1 cellular context compared by ENCODE assay signal in the genomic region with DNA sequence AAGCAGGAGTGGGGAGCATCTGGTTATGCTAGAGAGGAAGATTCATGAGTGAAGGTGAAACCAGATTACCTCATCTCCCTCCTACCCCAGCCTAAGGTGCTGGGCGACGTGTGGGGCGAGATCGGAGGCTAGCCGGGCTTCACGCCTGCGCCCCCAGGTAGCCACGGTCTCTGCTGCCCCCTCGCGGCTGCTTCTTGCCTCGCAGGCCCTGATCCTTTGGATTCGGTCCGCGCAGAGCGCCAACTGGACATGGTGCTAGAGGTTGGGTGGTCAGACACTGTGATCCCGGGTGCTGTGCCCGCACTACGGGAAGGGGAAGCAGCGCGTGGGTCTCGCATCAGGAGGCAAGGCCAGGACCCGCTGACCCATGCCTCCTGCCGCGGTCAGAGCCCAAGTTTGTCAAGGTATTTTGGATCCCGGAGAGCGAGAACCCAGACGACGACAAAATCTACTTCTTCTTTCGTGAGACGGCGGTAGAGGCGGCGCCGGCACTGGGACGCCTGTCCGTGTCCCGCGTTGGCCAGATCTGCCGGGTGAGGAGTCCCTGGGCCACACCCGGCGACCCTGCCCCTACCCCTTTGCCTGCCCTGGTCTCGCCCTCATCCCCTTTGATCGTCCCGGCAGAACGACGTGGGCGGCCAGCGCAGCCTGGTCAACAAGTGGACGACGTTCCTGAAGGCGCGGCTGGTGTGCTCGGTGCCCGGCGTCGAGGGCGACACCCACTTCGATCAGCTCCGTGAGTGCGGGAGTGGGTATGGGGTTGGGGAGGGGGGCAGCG.
A peak's percentile ranks its signal among the peaks of the same experiment; 100 is the strongest.
TF ChIP-seq lines count a peak whose summit lies in the region.

No MANE protein-coding gene starts in this region.

TF ChIP-seq in HepG2, 621 proteins besides CTCF, POLR2A, EP300 and RAD21 (continued from another document and continues in another):
- TF ChIP-seq, protein P1, sequence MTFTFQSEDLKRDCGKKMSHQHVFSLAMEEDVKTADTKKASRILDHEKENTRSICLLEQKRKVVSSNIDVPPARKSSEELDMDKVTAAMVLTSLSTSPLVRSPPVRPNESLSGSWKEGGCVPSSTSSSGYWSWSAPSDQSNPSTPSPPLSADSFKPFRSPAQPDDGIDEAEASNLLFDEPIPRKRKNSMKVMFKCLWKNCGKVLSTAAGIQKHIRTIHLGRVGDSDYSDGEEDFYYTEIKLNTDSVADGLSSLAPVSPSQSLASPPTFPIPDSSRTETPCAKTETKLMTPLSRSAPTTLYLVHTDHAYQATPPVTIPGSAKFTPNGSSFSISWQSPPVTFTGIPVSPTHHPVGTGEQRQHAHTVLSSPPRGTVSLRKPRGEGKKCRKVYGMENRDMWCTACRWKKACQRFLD (CRISPR knock-in tag; IDR thresholded peaks at IDR 0.05; ENCODE audit: borderline replicate concordance), result no peak
- TF ChIP-seq NCOA5 (CRISPR knock-in tag; IDR thresholded peaks at IDR 0.05) (no peak), ZNF788 (CRISPR knock-in tag; IDR thresholded peaks at IDR 0.05; ENCODE audit: borderline replicate concordance) (peak; percentile 58; the same call in 1 of the 2 replicates), POLR2AphosphoS5 (IDR thresholded peaks at IDR 0.05; ENCODE audit: low read depth, low read length) (0 out of 2 replicates have a peak, but pooled peaks have one; percentile 37), NCOA1 (CRISPR knock-in tag; IDR thresholded peaks at IDR 0.05) (no peak), SP4 (CRISPR knock-in tag; IDR thresholded peaks at IDR 0.05) (0 out of 2 replicates have a peak, but pooled peaks have one; percentile 27), ARNT2 (CRISPR knock-in tag; IDR thresholded peaks at IDR 0.05; ENCODE audit: low read depth) (peak; percentile 78), NCOR1 (IDR thresholded peaks at IDR 0.05; ENCODE audit: borderline replicate concordance, low read length) (no peak), ZNF44 (CRISPR knock-in tag; IDR thresholded peaks at IDR 0.05) (no peak), ZMYM2 (CRISPR knock-in tag; IDR thresholded peaks at IDR 0.05) (no peak), RFXAP (CRISPR knock-in tag; IDR thresholded peaks at IDR 0.05; ENCODE audit: borderline replicate concordance) (no peak), CHCHD3 (CRISPR knock-in tag; IDR thresholded peaks at IDR 0.05) (peak; percentile 18; the same call in 1 of the 2 replicates), ZKSCAN8 (CRISPR knock-in tag; IDR thresholded peaks at IDR 0.05; ENCODE audit: borderline replicate concordance) (0 out of 2 replicates have a peak, but pooled peaks have one; percentile 46), FOXO1 (CRISPR knock-in tag; IDR thresholded peaks at IDR 0.05) (peak; percentile 53), ZNF768 (CRISPR knock-in tag; IDR thresholded peaks at IDR 0.05) (peak; percentile 63; the same call in 1 of the 2 replicates), KDM2A (CRISPR knock-in tag; IDR thresholded peaks at IDR 0.05; ENCODE audit: borderline replicate concordance, low read depth) (peak; percentile 78; the same call in 1 of the 2 replicates), ZMYM3 (CRISPR knock-in tag; IDR thresholded peaks at IDR 0.05) (no peak), ZNF136 (CRISPR knock-in tag; IDR thresholded peaks at IDR 0.05; ENCODE audit: low read depth) (no peak), NR2F6 (IDR thresholded peaks at IDR 0.05) (no peak), NR2F6 (CRISPR knock-in tag; IDR thresholded peaks at IDR 0.05) (peak; percentile 67; the same call in 1 of the 2 replicates), SKI (IDR thresholded peaks at IDR 0.05; ENCODE audit: partially characterized antibody) (peak; percentile 13), MAFK (conservative IDR thresholded peaks at IDR 0.05 in 1 of 2, IDR thresholded peaks at IDR 0.05 in 1 of 2; ENCODE audit: low read length in 2 of 2) (no peak), ZNF224 (CRISPR knock-in tag; IDR thresholded peaks at IDR 0.05) (no peak), NCOA2 (CRISPR knock-in tag; IDR thresholded peaks at IDR 0.05) (peak; percentile 40; the same call in 1 of the 2 replicates)
- TF ChIP-seq, protein P2, sequence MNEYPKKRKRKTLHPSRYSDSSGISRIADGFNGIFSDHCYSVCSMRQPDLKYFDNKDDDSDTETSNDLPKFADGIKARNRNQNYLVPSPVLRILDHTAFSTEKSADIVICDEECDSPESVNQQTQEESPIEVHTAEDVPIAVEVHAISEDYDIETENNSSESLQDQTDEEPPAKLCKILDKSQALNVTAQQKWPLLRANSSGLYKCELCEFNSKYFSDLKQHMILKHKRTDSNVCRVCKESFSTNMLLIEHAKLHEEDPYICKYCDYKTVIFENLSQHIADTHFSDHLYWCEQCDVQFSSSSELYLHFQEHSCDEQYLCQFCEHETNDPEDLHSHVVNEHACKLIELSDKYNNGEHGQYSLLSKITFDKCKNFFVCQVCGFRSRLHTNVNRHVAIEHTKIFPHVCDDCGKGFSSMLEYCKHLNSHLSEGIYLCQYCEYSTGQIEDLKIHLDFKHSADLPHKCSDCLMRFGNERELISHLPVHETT (CRISPR knock-in tag; conservative IDR thresholded peaks at IDR 0.05), result no peak
- TF ChIP-seq, protein P3, sequence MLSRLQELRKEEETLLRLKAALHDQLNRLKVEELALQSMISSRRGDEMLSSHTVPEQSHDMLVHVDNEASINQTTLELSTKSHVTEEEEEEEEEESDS (CRISPR knock-in tag; IDR thresholded peaks at IDR 0.05; ENCODE audit: borderline replicate concordance), result no peak
- TF ChIP-seq, protein P4, sequence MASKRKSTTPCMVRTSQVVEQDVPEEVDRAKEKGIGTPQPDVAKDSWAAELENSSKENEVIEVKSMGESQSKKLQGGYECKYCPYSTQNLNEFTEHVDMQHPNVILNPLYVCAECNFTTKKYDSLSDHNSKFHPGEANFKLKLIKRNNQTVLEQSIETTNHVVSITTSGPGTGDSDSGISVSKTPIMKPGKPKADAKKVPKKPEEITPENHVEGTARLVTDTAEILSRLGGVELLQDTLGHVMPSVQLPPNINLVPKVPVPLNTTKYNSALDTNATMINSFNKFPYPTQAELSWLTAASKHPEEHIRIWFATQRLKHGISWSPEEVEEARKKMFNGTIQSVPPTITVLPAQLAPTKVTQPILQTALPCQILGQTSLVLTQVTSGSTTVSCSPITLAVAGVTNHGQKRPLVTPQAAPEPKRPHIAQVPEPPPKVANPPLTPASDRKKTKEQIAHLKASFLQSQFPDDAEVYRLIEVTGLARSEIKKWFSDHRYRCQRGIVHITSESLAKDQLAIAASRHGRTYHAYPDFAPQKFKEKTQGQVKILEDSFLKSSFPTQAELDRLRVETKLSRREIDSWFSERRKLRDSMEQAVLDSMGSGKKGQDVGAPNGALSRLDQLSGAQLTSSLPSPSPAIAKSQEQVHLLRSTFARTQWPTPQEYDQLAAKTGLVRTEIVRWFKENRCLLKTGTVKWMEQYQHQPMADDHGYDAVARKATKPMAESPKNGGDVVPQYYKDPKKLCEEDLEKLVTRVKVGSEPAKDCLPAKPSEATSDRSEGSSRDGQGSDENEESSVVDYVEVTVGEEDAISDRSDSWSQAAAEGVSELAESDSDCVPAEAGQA (IDR thresholded peaks at IDR 0.05; ENCODE audit: low read depth), result peak; percentile 80
- TF ChIP-seq, protein P4 (CRISPR knock-in tag; IDR thresholded peaks at IDR 0.05; ENCODE audit: borderline replicate concordance), result no peak
- TF ChIP-seq, protein P5, sequence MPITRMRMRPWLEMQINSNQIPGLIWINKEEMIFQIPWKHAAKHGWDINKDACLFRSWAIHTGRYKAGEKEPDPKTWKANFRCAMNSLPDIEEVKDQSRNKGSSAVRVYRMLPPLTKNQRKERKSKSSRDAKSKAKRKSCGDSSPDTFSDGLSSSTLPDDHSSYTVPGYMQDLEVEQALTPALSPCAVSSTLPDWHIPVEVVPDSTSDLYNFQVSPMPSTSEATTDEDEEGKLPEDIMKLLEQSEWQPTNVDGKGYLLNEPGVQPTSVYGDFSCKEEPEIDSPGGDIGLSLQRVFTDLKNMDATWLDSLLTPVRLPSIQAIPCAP (CRISPR knock-in tag; IDR thresholded peaks at IDR 0.05; ENCODE audit: low read depth), result no peak
- TF ChIP-seq, protein P6, sequence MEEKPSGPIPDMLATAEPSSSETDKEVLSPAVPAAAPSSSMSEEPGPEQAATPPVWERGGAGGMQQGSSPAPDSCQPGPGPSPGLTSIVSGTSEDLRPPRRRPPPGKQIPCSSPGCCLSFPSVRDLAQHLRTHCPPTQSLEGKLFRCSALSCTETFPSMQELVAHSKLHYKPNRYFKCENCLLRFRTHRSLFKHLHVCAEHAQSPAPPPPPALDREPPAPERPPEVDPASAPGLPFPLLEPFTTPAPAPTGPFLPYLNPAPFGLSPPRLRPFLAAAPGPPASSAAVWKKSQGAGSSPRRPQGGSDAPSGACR (CRISPR knock-in tag; IDR thresholded peaks at IDR 0.05), result 0 out of 2 replicates have a peak, but pooled peaks have one; percentile 45
- TF ChIP-seq, protein P7, sequence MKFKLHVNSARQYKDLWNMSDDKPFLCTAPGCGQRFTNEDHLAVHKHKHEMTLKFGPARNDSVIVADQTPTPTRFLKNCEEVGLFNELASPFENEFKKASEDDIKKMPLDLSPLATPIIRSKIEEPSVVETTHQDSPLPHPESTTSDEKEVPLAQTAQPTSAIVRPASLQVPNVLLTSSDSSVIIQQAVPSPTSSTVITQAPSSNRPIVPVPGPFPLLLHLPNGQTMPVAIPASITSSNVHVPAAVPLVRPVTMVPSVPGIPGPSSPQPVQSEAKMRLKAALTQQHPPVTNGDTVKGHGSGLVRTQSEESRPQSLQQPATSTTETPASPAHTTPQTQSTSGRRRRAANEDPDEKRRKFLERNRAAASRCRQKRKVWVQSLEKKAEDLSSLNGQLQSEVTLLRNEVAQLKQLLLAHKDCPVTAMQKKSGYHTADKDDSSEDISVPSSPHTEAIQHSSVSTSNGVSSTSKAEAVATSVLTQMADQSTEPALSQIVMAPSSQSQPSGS (CRISPR knock-in tag; IDR thresholded peaks at IDR 0.05), result peak; percentile 94
- TF ChIP-seq, protein P8, sequence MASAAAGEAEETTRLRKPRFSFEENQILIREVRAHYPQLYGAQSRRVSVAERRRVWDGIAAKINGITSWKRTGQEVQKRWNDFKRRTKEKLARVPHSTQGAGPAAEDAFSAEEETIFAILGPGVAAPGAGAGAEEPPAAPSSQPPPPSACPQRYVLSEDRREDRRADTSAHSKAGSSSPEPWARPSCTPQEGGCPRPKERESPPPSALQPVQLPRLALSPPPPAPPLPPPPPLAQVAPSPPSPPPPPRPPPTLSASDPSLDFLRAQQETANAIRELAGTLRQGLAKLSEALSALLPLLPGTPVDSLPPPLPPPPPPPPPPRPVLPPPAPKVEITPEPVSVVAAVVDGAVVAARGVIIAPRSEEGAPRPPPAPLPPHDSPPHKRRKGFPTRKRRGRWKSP (CRISPR knock-in tag; IDR thresholded peaks at IDR 0.05), result no peak
- TF ChIP-seq, protein P9, sequence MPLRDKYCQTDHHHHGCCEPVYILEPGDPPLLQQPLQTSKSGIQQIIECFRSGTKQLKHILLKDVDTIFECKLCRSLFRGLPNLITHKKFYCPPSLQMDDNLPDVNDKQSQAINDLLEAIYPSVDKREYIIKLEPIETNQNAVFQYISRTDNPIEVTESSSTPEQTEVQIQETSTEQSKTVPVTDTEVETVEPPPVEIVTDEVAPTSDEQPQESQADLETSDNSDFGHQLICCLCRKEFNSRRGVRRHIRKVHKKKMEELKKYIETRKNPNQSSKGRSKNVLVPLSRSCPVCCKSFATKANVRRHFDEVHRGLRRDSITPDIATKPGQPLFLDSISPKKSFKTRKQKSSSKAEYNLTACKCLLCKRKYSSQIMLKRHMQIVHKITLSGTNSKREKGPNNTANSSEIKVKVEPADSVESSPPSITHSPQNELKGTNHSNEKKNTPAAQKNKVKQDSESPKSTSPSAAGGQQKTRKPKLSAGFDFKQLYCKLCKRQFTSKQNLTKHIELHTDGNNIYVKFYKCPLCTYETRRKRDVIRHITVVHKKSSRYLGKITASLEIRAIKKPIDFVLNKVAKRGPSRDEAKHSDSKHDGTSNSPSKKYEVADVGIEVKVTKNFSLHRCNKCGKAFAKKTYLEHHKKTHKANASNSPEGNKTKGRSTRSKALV (CRISPR knock-in tag; IDR thresholded peaks at IDR 0.05), result no peak
- TF ChIP-seq, protein P10, sequence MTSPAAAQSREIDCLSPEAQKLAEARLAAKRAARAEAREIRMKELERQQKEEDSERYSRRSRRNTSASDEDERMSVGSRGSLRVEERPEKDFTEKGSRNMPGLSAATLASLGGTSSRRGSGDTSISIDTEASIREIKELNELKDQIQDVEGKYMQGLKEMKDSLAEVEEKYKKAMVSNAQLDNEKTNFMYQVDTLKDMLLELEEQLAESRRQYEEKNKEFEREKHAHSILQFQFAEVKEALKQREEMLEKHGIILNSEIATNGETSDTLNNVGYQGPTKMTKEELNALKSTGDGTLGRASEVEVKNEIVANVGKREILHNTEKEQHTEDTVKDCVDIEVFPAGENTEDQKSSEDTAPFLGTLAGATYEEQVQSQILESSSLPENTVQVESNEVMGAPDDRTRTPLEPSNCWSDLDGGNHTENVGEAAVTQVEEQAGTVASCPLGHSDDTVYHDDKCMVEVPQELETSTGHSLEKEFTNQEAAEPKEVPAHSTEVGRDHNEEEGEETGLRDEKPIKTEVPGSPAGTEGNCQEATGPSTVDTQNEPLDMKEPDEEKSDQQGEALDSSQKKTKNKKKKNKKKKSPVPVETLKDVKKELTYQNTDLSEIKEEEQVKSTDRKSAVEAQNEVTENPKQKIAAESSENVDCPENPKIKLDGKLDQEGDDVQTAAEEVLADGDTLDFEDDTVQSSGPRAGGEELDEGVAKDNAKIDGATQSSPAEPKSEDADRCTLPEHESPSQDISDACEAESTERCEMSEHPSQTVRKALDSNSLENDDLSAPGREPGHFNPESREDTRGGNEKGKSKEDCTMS (CRISPR knock-in tag; conservative IDR thresholded peaks at IDR 0.05), result no peak
